ENCODE assay signal across 8 cellular contexts in genomic region chr6:53728570-53729194, GRCh38.
A peak's percentile ranks its signal among the peaks of the same experiment; 100 is the strongest.
DNase-seq lines count a peak whose midpoint lies in the region; ATAC-seq and TF ChIP-seq lines count a peak whose summit lies in the region.

No MANE protein-coding gene starts in this region.

- H3K36me3 ChIP-seq in OCI-LY3 (replicated peaks; ENCODE audit: low read depth, low read length) (no peaks in the 10 kb centered on the region), osteoblast (ENCODE audit: insufficient read depth, low read length) (no peaks in the 10 kb centered on the region), upper lobe of right lung (no peaks in the 10 kb centered on the region)

- H3K4me3 ChIP-seq in OCI-LY3 (ENCODE audit: low read length) (peak overlapping the region; percentile 45), fibroblast of the aortic adventitia (ENCODE audit: low read depth, low read length) (peak overlapping the region; percentile 47), osteoblast (ENCODE audit: insufficient read depth, low read length) (peak overlapping the region; percentile 58), upper lobe of right lung (peak overlapping the region; percentile 11)

- DNase-seq in SIG-M5 treated with dmso at 0.1 percent for 504 hours (lab: John Stamatoyannopoulos, UW; ENCODE audit: unreplicated experiment) (peak; percentile 51), SIG-M5 (lab: John Stamatoyannopoulos, UW) (no peak), fibroblast of the aortic adventitia (ENCODE audit: low read depth) (peak; percentile 61), osteoblast (ENCODE audit: insufficient read length, low spot score, missing footprints) (peak; percentile 62), upper lobe of right lung (no peak)
- DNase-seq in activated T-cell treated with anti-CD3 and anti-CD28 coated beads, Interleukin-2, amount 50 U/mL, for 48 hours: peak; percentile 46 to 65

- no peaks in the 10 kb centered on the region for H3K79me2 ChIP-seq in OCI-LY3 (ENCODE audit: low read length)
- no peaks in the 10 kb centered on the region for H3K79me2 ChIP-seq in osteoblast (ENCODE audit: insufficient read depth, low read length)

- H4K20me1 ChIP-seq in OCI-LY3 (ENCODE audit: insufficient read depth, low read length): no peaks in the 10 kb centered on the region
- no peaks in the 10 kb centered on the region for H4K20me1 ChIP-seq in osteoblast (ENCODE audit: insufficient read depth, low read length)

- H2AFZ ChIP-seq in OCI-LY3 (ENCODE audit: low read depth, low read length) (0 out of 2 replicates have a peak overlapping the region, but pooled peaks have one; percentile 19), osteoblast (ENCODE audit: low read length) (peak overlapping the region; percentile 84)

- H3K27me3 ChIP-seq in OCI-LY3 (ENCODE audit: low read depth, low read length) (peaks cover 7% of the 10 kb centered on the region), osteoblast (ENCODE audit: insufficient read depth, low read length) (peaks cover 2% of the 10 kb centered on the region), upper lobe of right lung (no peaks in the 10 kb centered on the region)

- H3K4me2 ChIP-seq in OCI-LY3 (ENCODE audit: low read length) (peak overlapping the region; percentile 61), osteoblast (ENCODE audit: insufficient read depth, low read length) (peak overlapping the region; percentile 86)

- H3K27ac ChIP-seq in OCI-LY3 (ENCODE audit: low read length) (no peak overlapping the region), osteoblast (ENCODE audit: low read depth, low read length) (no peak overlapping the region), upper lobe of right lung (no peak overlapping the region)

- intact Hi-C loops in upper lobe of right lung (cut with DNase I): loop anchor here (10.0 kb wide), 1 partner anchor 234 kb away; no protein-coding TSS in a partner anchor

- H3K9me3 ChIP-seq in OCI-LY3 (ENCODE audit: insufficient read depth, low read length) (no peaks in the 10 kb centered on the region), osteoblast (ENCODE audit: low read depth, low read length) (no peaks in the 10 kb centered on the region), upper lobe of right lung (no peaks in the 10 kb centered on the region)

- H3K9ac ChIP-seq in OCI-LY3 (ENCODE audit: low read length): no peak overlapping the region

- ATAC-seq in HG03175 (IDR thresholded peaks at IDR 0.05; ENCODE audit: unreplicated experiment) (peak; percentile 58), upper lobe of right lung (peak; percentile 83)

- TF ChIP-seq CTCF in OCI-LY3 (IDR thresholded peaks at IDR 0.05; ENCODE audit: low read depth, low read length) (peak; percentile 93), fibroblast of the aortic adventitia (IDR thresholded peaks at IDR 0.05; ENCODE audit: insufficient read depth, low read length) (peak; percentile 96), osteoblast (IDR thresholded peaks at IDR 0.05; ENCODE audit: extremely low read depth, low read depth, low read length) (peak; percentile 93), upper lobe of right lung (IDR thresholded peaks at IDR 0.05) (peak; percentile 96)

- H3K4me1 ChIP-seq in OCI-LY3 (ENCODE audit: low read length) (peaks cover 27% of the 10 kb centered on the region), osteoblast (ENCODE audit: insufficient read depth, low read length) (no peaks in the 10 kb centered on the region), upper lobe of right lung (no peaks in the 10 kb centered on the region)

Comparison
In these comparisons a context has a peak if more than half of its experiments do, and no peak if none do; other contexts are left out.
1. DNase-seq: peak in SIG-M5 treated with dmso at 0.1 percent for 504 hours (single experiment), activated T-cell treated with anti-CD3 and anti-CD28 coated beads, Interleukin-2, amount 50 U/mL, for 48 hours (2 of 2), fibroblast of the aortic adventitia (single experiment) and osteoblast (single experiment); none in SIG-M5 (single experiment) and upper lobe of right lung (single experiment).
2. Peak in every context shown above with its lines, with median percentiles within 50 percentile points of each other: H3K4me3 ChIP-seq and CTCF ChIP-seq.